In the genomic region with DNA sequence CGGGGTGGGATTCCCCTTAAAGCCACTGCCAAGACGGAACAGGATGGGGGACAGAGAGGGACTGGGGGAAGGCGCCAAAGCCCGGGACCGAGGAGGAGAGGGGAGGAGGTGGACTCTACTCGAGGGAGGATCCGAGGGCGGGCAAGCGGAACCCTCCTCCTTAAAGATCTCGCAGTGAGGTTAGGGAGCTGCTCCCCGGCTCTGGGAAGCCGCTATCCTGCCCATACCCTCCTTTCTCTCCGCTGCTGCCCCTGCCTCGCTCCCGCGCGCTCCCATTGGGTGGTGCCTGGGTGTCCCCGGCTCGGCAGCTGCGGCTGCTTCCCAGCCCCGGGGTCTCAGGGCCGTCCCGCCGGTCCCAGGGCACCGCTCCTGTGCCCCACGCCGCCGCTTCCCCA, we compare ENCODE assay signal across 10 cellular contexts. TPM values are rescaled to one million over a fixed set of nuclear protein-coding genes. Genes with fewer than 3 reads are reported as not detected.
DNase-seq lines count a peak whose midpoint lies in the region; ATAC-seq, FAIRE-seq and TF ChIP-seq lines count a peak whose summit lies in the region.
"Had no signal": no experiment of that assay in that cellular context is flagged by ENCODE, and none has a peak within 500 bp of the region (broad histone marks: within the 10 kb centered on the region; RNA-seq: fewer than 3 reads in every experiment).

No MANE protein-coding gene starts in this region.

- no peaks in the 10 kb centered on the region for H3K36me3 ChIP-seq in astrocyte (ENCODE audit: insufficient read depth, low read length)
- no peaks in the 10 kb centered on the region for H3K36me3 ChIP-seq in iPS-15b (ENCODE audit: control insufficient read depth, insufficient read depth, low read length)
- no peaks in the 10 kb centered on the region for H3K36me3 ChIP-seq in prostate gland

- peak overlapping the region; percentile 42 for H3K9ac ChIP-seq in astrocyte (ENCODE audit: low read length)
- H3K9ac ChIP-seq in iPS-15b (ENCODE audit: low read depth, low read length), result peak overlapping the region; percentile 9

- WGBS in prostate gland, result 10% methylated on average over 28 of the region's 28 CpGs

- peaks cover 3% of the 10 kb centered on the region for H3K27me3 Mint-ChIP-seq in astrocyte (ENCODE audit: low read depth, unreplicated experiment)

- no peak for ATAC-seq in GM19452 (IDR thresholded peaks at IDR 0.05; ENCODE audit: unreplicated experiment)
- ATAC-seq: T-cell had no signal

- DNase-seq in G401 (ENCODE audit: low spot score), result peak; percentile 35
- DNase-seq in astrocyte (ENCODE audit: low read depth), result no peak
- DNase-seq in prostate gland (ENCODE audit: low spot score), result no peak
- no peak for DNase-seq in NCI-H146 treated with DMSO at 0.1 percent for 48 hours (lab: John Stamatoyannopoulos, UW; ENCODE audit: unreplicated experiment)
- DNase-seq in DMS53 treated with DMSO at 0.1 percent for 48 hours (lab: John Stamatoyannopoulos, UW; ENCODE audit: unreplicated experiment), result no peak
- DNase-seq in OCI-M1 (lab: John Stamatoyannopoulos, UW), result no peak
- DNase-seq: NCI-H82, T-cell had no signal

- no peaks in the 10 kb centered on the region for H3K27me3 ChIP-seq in astrocyte (ENCODE audit: insufficient read depth, low read length)
- H3K27me3 ChIP-seq in iPS-15b (ENCODE audit: control insufficient read depth, insufficient read depth, low read length), result peaks cover 13% of the 10 kb centered on the region
- H3K27me3 ChIP-seq in prostate gland (replicated peaks; ENCODE audit: insufficient read depth), result no peaks in the 10 kb centered on the region

- H3K4me1 Mint-ChIP-seq in astrocyte (ENCODE audit: low read depth, unreplicated experiment), result no peaks in the 10 kb centered on the region
- H3K4me1 Mint-ChIP-seq: T-cell had no signal

- H3K79me2 ChIP-seq in astrocyte (ENCODE audit: insufficient read depth, low read length), result no peaks in the 10 kb centered on the region

- in situ Hi-C loops in G401 (cut with HindIII; ENCODE audit: low sequenced_read_pairs), result no loop called here

- H3K36me3 Mint-ChIP-seq in astrocyte (ENCODE audit: low read depth, unreplicated experiment), result no peaks in the 10 kb centered on the region
- H3K36me3 Mint-ChIP-seq: T-cell had no signal

- no peak overlapping the region for H3K27ac ChIP-seq in astrocyte (ENCODE audit: low read depth, low read length)
- no peak overlapping the region for H3K27ac ChIP-seq in prostate gland

- H2AFZ ChIP-seq in astrocyte (ENCODE audit: low read depth, low read length), result peak overlapping the region; percentile 81

- no peak overlapping the region for H3K27ac Mint-ChIP-seq in astrocyte (ENCODE audit: unreplicated experiment)

- H4K20me1 ChIP-seq in astrocyte (ENCODE audit: insufficient read depth, low read length), result no peaks in the 10 kb centered on the region

- H3K4me1 ChIP-seq in astrocyte (ENCODE audit: insufficient read depth, low read length) (peaks cover 4% of the 10 kb centered on the region), iPS-15b (ENCODE audit: control insufficient read depth, insufficient read depth, low read length) (peaks cover 5% of the 10 kb centered on the region), prostate gland (replicated peaks) (no peaks in the 10 kb centered on the region)

- H3K4me3 ChIP-seq in astrocyte (ENCODE audit: insufficient read depth, low read depth, low read length) (peak overlapping the region; percentile 39), iPS-15b (ENCODE audit: low read depth, low read length) (peak overlapping the region; percentile 42), prostate gland (peak overlapping the region; percentile 11 to 14)

- H3K9me3 ChIP-seq in astrocyte (ENCODE audit: insufficient read depth, low read depth, low read length) (no peaks in the 10 kb centered on the region), iPS-15b (ENCODE audit: control insufficient read depth, insufficient read depth, low read length) (no peaks in the 10 kb centered on the region), prostate gland (no peaks in the 10 kb centered on the region)

- no peak for TF ChIP-seq POLR2A in prostate gland (IDR thresholded peaks at IDR 0.05)

- H3K4me3 Mint-ChIP-seq in astrocyte (ENCODE audit: unreplicated experiment), result no peak overlapping the region
- H3K4me3 Mint-ChIP-seq: T-cell had no signal

- FAIRE-seq in astrocyte (lab: Jason Lieb, UNC), result no peak

- H3K4me2 ChIP-seq in astrocyte (ENCODE audit: low read length), result peak overlapping the region; percentile 83

- no peaks in the 10 kb centered on the region for H3K9me3 Mint-ChIP-seq in astrocyte (ENCODE audit: unreplicated experiment)
- H3K9me3 Mint-ChIP-seq: T-cell had no signal

- TF ChIP-seq CTCF in astrocyte (IDR thresholded peaks at IDR 0.05; ENCODE audit: insufficient read depth, low read depth, low read length) (no peak), prostate gland (IDR thresholded peaks at IDR 0.05) (no peak)

- intact Hi-C loops in prostate gland (cut with DNase I), result loop anchor here (10.0 kb wide), 1 partner anchor 381 kb away; no protein-coding TSS in a partner anchor

RNA-seq across cellular contexts. Expression of gene KRT18, which starts 16.4 kb away (rescaled TPM):
- total RNA-seq in G401 (2014; rRNA removed; shearing (Covaris generic)), result 843 and 873 TPM in 2 replicates
- total RNA-seq in astrocyte (1,741 and 1,989 TPM in 2 replicates), prostate gland (100 to 1,000 TPM; 211 to 737 TPM)

RNA-seq across cellular contexts. Expression of gene EIF4B, which starts 40.9 kb away (rescaled TPM):
- total RNA-seq in G401 (2014; rRNA removed; shearing (Covaris generic)), result 1,115 and 1,229 TPM in 2 replicates
- total RNA-seq in astrocyte, result 231 and 242 TPM in 2 replicates
- 100 to 1,000 TPM; 419 to 458 TPM for total RNA-seq in prostate gland
